In genomic region chr15:29266052-29266572, GRCh38 we compare ENCODE assay signal across 23 cellular contexts. TPM values are rescaled to one million over a fixed set of nuclear protein-coding genes. Genes with fewer than 3 reads are reported as not detected.
DNase-seq lines count a peak whose midpoint lies in the region; ATAC-seq, FAIRE-seq and TF ChIP-seq lines count a peak whose summit lies in the region.
"Had no signal": no experiment of that assay in that cellular context is flagged by ENCODE, and none has a peak within 500 bp of the region (broad histone marks: within the 10 kb centered on the region; RNA-seq: fewer than 3 reads in every experiment).

No MANE protein-coding gene starts in this region.

- POLR2A ChIA-PET in CD8-positive, alpha-beta memory T cell (lab: Charles Lee) = no interaction called here

- no peak overlapping the region for H3K4me3 ChIP-seq in BLaER1 treated with 17β-estradiol and CSF1 and Interleukin-3, amounts not matched to agents 10 nM and 100 nM
- H3K4me3 ChIP-seq in CD8-positive, alpha-beta memory T cell (ENCODE audit: low read length) = no peak overlapping the region
- H3K4me3 ChIP-seq in fibroblast of pulmonary artery (replicated peaks; ENCODE audit: low read depth, low read length) = no peak overlapping the region
- H3K4me3 ChIP-seq: colonic mucosa, prostate gland, stomach had no signal

- H3K9ac ChIP-seq in BLaER1 treated with 17β-estradiol and CSF1 and Interleukin-3, amounts not matched to agents 10 nM and 100 nM = 0 out of 22 replicates have a peak overlapping the region, but pooled peaks of 1 of the 11 experiments have one; percentile 27

- CTCF ChIA-PET in CD8-positive, alpha-beta memory T cell (lab: Charles Lee) = no interaction called here

- H3K9me3 Mint-ChIP-seq in CD8-positive, alpha-beta memory T cell = no peaks in the 10 kb centered on the region
- H3K9me3 Mint-ChIP-seq: activated CD4-positive, alpha-beta memory T cell treated with anti-CD3 and anti-CD28 coated beads for 36 hours; activated naive CD4-positive, alpha-beta T cell treated with anti-CD3 and anti-CD28 coated beads, Interleukin-2, amount 10 ng/mL, durations not matched to agents 7 days and 5 days; type B pancreatic cell had no signal

- peaks cover 0 to 18% (median 6%) of the 10 kb centered on the region in 3 donors for H3K36me3 Mint-ChIP-seq in CD8-positive, alpha-beta memory T cell
- no peaks in the 10 kb centered on the region for H3K36me3 Mint-ChIP-seq in T-helper 17 cell (ENCODE audit: low read depth)
- H3K36me3 Mint-ChIP-seq: type B pancreatic cell had no signal

- no peak for ATAC-seq in T-helper 17 cell
- ATAC-seq in HG02678 (IDR thresholded peaks at IDR 0.05; ENCODE audit: unreplicated experiment) = no peak
- ATAC-seq in GM21825 (IDR thresholded peaks at IDR 0.05; ENCODE audit: unreplicated experiment) = no peak

- peaks cover 44 to 57% (median 55%) of the 10 kb centered on the region in 3 donors for H3K4me1 Mint-ChIP-seq in CD8-positive, alpha-beta memory T cell
- peaks cover 33% of the 10 kb centered on the region for H3K4me1 Mint-ChIP-seq in T-helper 17 cell

- peak overlapping the region in 4 of 7 donors; percentile 9 to 58 (median 10) for H3K4me3 Mint-ChIP-seq in CD8-positive, alpha-beta memory T cell
- H3K4me3 Mint-ChIP-seq in T-helper 17 cell = peak overlapping the region; percentile 9
- H3K4me3 Mint-ChIP-seq: memory B cell had no signal

- no peak overlapping the region for H3K27ac ChIP-seq in BLaER1 treated with 17β-estradiol and CSF1 and Interleukin-3, amounts not matched to agents 10 nM and 100 nM
- no peak overlapping the region for H3K27ac ChIP-seq in CD8-positive, alpha-beta memory T cell (ENCODE audit: low read depth, low read length)
- H3K27ac ChIP-seq: colonic mucosa, prostate gland, stomach, VCaP had no signal

- no peaks in the 10 kb centered on the region for H3K27me3 ChIP-seq in BLaER1 treated with 17β-estradiol and CSF1 and Interleukin-3, amounts not matched to agents 10 nM and 100 nM
- H3K27me3 ChIP-seq in CD8-positive, alpha-beta memory T cell (ENCODE audit: insufficient read depth, low read length, poor library complexity, severe bottlenecking) = no peaks in the 10 kb centered on the region
- H3K27me3 ChIP-seq: colonic mucosa, stomach had no signal

- H3K9me3 ChIP-seq in BLaER1 treated with 17β-estradiol and CSF1 and Interleukin-3, amounts not matched to agents 10 nM and 100 nM (replicated peaks in 1 of 11) = no peaks in the 10 kb centered on the region
- no peaks in the 10 kb centered on the region for H3K9me3 ChIP-seq in CD8-positive, alpha-beta memory T cell (ENCODE audit: low read length)
- H3K9me3 ChIP-seq in T-helper 17 cell (ENCODE audit: control insufficient read depth, low read length, poor library complexity, severe bottlenecking) = no peaks in the 10 kb centered on the region
- H3K9me3 ChIP-seq: colonic mucosa, prostate gland, stomach had no signal

- peaks cover 0 to 3% of the 10 kb centered on the region in 2 donors for H3K27me3 Mint-ChIP-seq in CD8-positive, alpha-beta memory T cell
- no peaks in the 10 kb centered on the region for H3K27me3 Mint-ChIP-seq in T-helper 17 cell
- H3K27me3 Mint-ChIP-seq: activated CD4-positive, alpha-beta memory T cell treated with anti-CD3 and anti-CD28 coated beads for 36 hours; activated naive CD4-positive, alpha-beta T cell treated with anti-CD3 and anti-CD28 coated beads, Interleukin-2, amount 10 ng/mL, durations not matched to agents 7 days and 5 days; memory B cell; type B pancreatic cell had no signal

- peaks cover 32 to 39% (median 34%) of the 10 kb centered on the region in 10 experiments for H3K4me1 ChIP-seq in BLaER1 treated with 17β-estradiol and CSF1 and Interleukin-3, amounts not matched to agents 10 nM and 100 nM
- H3K4me1 ChIP-seq in CD8-positive, alpha-beta memory T cell (ENCODE audit: insufficient read depth, low read length) = peaks cover 39% of the 10 kb centered on the region
- H3K4me1 ChIP-seq: prostate gland had no signal

- DNase-seq in CD8-positive, alpha-beta memory T cell = no peak
- DNase-seq in T-helper 17 cell (no peak), fibroblast of pulmonary artery (ENCODE audit: low read depth) (peak; percentile 15), SK-N-DZ (ENCODE audit: low spot score) (no peak), RCC 7860 (ENCODE audit: low spot score) (no peak)
- DNase-seq: activated CD4-positive, alpha-beta memory T cell treated with anti-CD3 and anti-CD28 coated beads for 36 hours; activated naive CD4-positive, alpha-beta T cell treated with anti-CD3 and anti-CD28 coated beads, Interleukin-2, amount 10 ng/mL, durations not matched to agents 7 days and 5 days; activated T-cell treated with anti-CD3 and anti-CD28 coated beads, Interleukin-2, amount 50 U/mL, for 1 hour; colonic mucosa; islet precursor cell; NCI-H1930; NCI-H524 treated with DMSO at 0.1 percent for 48 hours; SHP77 treated with DMSO at 0.1 percent for 48 hours; small intestine; stimulated activated CD4-positive, alpha-beta T cell treated with anti-CD3 and anti-CD28 coated beads, Interleukin-4, amount 100 ng/mL, for 24 hours; stomach had no signal

- H4K20me1 ChIP-seq in BLaER1 treated with 17β-estradiol and CSF1 and Interleukin-3, amounts not matched to agents 10 nM and 100 nM = peaks cover 4 to 33% (median 23%) of the 10 kb centered on the region in 11 experiments; a peak in 18 of 22 replicates

- TF ChIP-seq CTCF in fibroblast of pulmonary artery (IDR thresholded peaks at IDR 0.05; ENCODE audit: low read length, missing control alignments) = no peak

- peak overlapping the region in 4 of 8 donors; percentile 24 to 93 (median 41) for H3K27ac Mint-ChIP-seq in CD8-positive, alpha-beta memory T cell
- peak overlapping the region; percentile 63 for H3K27ac Mint-ChIP-seq in T-helper 17 cell
- H3K27ac Mint-ChIP-seq: activated CD4-positive, alpha-beta memory T cell treated with anti-CD3 and anti-CD28 coated beads for 36 hours; activated naive CD4-positive, alpha-beta T cell treated with anti-CD3 and anti-CD28 coated beads, Interleukin-2, amount 10 ng/mL, durations not matched to agents 7 days and 5 days; memory B cell; type B pancreatic cell had no signal

- no peaks in the 10 kb centered on the region for H3K36me3 ChIP-seq in BLaER1 treated with 17β-estradiol and CSF1 and Interleukin-3, amounts not matched to agents 10 nM and 100 nM
- H3K36me3 ChIP-seq in CD8-positive, alpha-beta memory T cell (ENCODE audit: insufficient read depth, low read length) = no peaks in the 10 kb centered on the region
- H3K36me3 ChIP-seq: colonic mucosa, prostate gland, stomach had no signal

- H3K4me2 ChIP-seq in BLaER1 treated with 17β-estradiol and CSF1 and Interleukin-3, amounts not matched to agents 10 nM and 100 nM = peak overlapping the region in 8 of 11 experiments; percentile 94 to 99 (median 97); a peak in 8 of 22 replicates

- no peak for FAIRE-seq in RCC 7860 (lab: Jason Lieb, UNC)
- FAIRE-seq: small intestine had no signal

RNA-seq across cellular contexts. Expression of gene NSMCE3, which starts 3.5 kb away (rescaled TPM):
- total RNA-seq in CD8-positive, alpha-beta memory T cell = 1 to 10 TPM; 8.7 to 8.8 TPM
- 35.4 TPM for polyA plus RNA-seq in CD8-positive, alpha-beta memory T cell
- total RNA-seq in T-helper 17 cell = 10 to 100 TPM; 29.1 to 32.0 TPM
- 9.6 and 9.7 TPM in 2 replicates for polyA plus RNA-seq in SK-N-DZ (2014; cell fraction: cytosol; rRNA removed)
- polyA plus RNA-seq in SK-N-DZ (2014; cell fraction: nucleus; rRNA removed) = 4.1 and 4.8 TPM in 2 replicates
